ENCODE assay signal across 8 cellular contexts in genomic region chr1:200890818-200891773, GRCh38. TPM values are rescaled to one million over a fixed set of nuclear protein-coding genes. Genes with fewer than 3 reads are reported as not detected.
DNase-seq lines count a peak whose midpoint lies in the region; ATAC-seq and TF ChIP-seq lines count a peak whose summit lies in the region.

No MANE protein-coding gene starts in this region.

- no peak for DNase-seq in CD4-positive, alpha-beta memory T cell
- DNase-seq in NOMO-1 treated with DMSO at 0.1 percent for 48 hours (lab: John Stamatoyannopoulos, UW; ENCODE audit: unreplicated experiment) = peak; percentile 49
- DNase-seq in chondrocyte (ENCODE audit: low spot score) = no peak
- DNase-seq in left lung = peak in 1 of 2 donors; percentile 91
- no peak for DNase-seq in NAMALWA (ENCODE audit: low spot score)

- H3K4me1 Mint-ChIP-seq in CD4-positive, alpha-beta memory T cell = peaks cover 33 to 58% (median 45%) of the 10 kb centered on the region in 4 donors
- H3K4me1 Mint-ChIP-seq in chondrocyte (ENCODE audit: low read depth) = peaks cover 48% of the 10 kb centered on the region

- ATAC-seq in left lung (peak; percentile 54), GM19324 (IDR thresholded peaks at IDR 0.05; ENCODE audit: low FRiP score, unreplicated experiment) (no peak)

- TF ChIP-seq CTCF in chondrocyte (IDR thresholded peaks at IDR 0.05) = peak; percentile 86
- TF ChIP-seq CTCF in left lung (IDR thresholded peaks at IDR 0.05) = peak; percentile 17 to 27

- intact Hi-C loops in CD4-positive, alpha-beta memory T cell (cut with micrococcal nuclease) = loop anchor here (10.0 kb wide), 1 partner anchor 74 kb away; no protein-coding TSS in a partner anchor
- intact Hi-C loops in left lung (cut with DNase I) = no loop called here

- H3K9me3 ChIP-seq in CD4-positive, alpha-beta memory T cell (ENCODE audit: control insufficient read depth in 1 of 2, low read length in 2 of 2) = no peaks in the 10 kb centered on the region
- no peaks in the 10 kb centered on the region for H3K9me3 ChIP-seq in left lung
- H3K9me3 ChIP-seq in thymus (ENCODE audit: control insufficient read depth) = no peaks in the 10 kb centered on the region

- H3K27ac ChIP-seq in CD4-positive, alpha-beta memory T cell (ENCODE audit: low read depth, low read length) = peak overlapping the region; percentile 28
- no peak overlapping the region for H3K27ac ChIP-seq in left lung
- no peak overlapping the region for H3K27ac ChIP-seq in thymus (ENCODE audit: low read depth)

- POLR2A ChIA-PET in CD4-positive, alpha-beta memory T cell (lab: Charles Lee; ENCODE audit: partially characterized antibody) = interaction anchor here (0.7 to 1.4 kb wide), 5 partner anchors 13 to 24 kb away, joined by 3 to 6 read pairs (median 4); no protein-coding TSS in a partner anchor

- peak overlapping the region; percentile 24 to 55 for H3K4me3 ChIP-seq in CD4-positive, alpha-beta memory T cell (ENCODE audit: low read length in 2 of 2)
- peak overlapping the region; percentile 43 to 55 for H3K4me3 ChIP-seq in left lung
- peak overlapping the region; percentile 35 for H3K4me3 ChIP-seq in thymus (ENCODE audit: low read length)

- H3K4me3 Mint-ChIP-seq in CD4-positive, alpha-beta memory T cell = peak overlapping the region; percentile 59 to 84 (median 76)
- H3K4me3 Mint-ChIP-seq in chondrocyte (ENCODE audit: unreplicated experiment) = peak overlapping the region; percentile 87

- H3K27ac Mint-ChIP-seq in CD4-positive, alpha-beta memory T cell = peak overlapping the region in 5 of 7 donors; percentile 42 to 88 (median 69)
- H3K27ac Mint-ChIP-seq in chondrocyte (ENCODE audit: unreplicated experiment) = peak overlapping the region; percentile 79

- H3K27me3 ChIP-seq in CD4-positive, alpha-beta memory T cell (ENCODE audit: insufficient read depth, low read length) = no peaks in the 10 kb centered on the region
- peaks cover 0 to 35% of the 10 kb centered on the region in 2 donors for H3K27me3 ChIP-seq in left lung
- peaks cover 30% of the 10 kb centered on the region for H3K27me3 ChIP-seq in thymus (ENCODE audit: control insufficient read depth, insufficient read depth)

- peaks cover 59% of the 10 kb centered on the region for H3K4me1 ChIP-seq in CD4-positive, alpha-beta memory T cell (ENCODE audit: insufficient read depth, low read length)
- H3K4me1 ChIP-seq in left lung (peaks cover 11 to 34% of the 10 kb centered on the region in 2 donors), thymus (ENCODE audit: control insufficient read depth, insufficient read depth, low read length) (peaks cover 6% of the 10 kb centered on the region)

- H3K36me3 ChIP-seq in CD4-positive, alpha-beta memory T cell (ENCODE audit: insufficient read depth, low read length) = no peaks in the 10 kb centered on the region
- H3K36me3 ChIP-seq in left lung (no peaks in the 10 kb centered on the region), thymus (ENCODE audit: control insufficient read depth, insufficient read depth) (no peaks in the 10 kb centered on the region)

- H3K9me3 Mint-ChIP-seq in CD4-positive, alpha-beta memory T cell = no peaks in the 10 kb centered on the region
- no peaks in the 10 kb centered on the region for H3K9me3 Mint-ChIP-seq in chondrocyte (ENCODE audit: low read depth)

- WGBS in thymus = 4% methylated on average over 72 of the region's 72 CpGs

- CTCF ChIA-PET in CD4-positive, alpha-beta memory T cell (lab: Charles Lee; ENCODE audit: partially characterized antibody) = interaction anchor here (0.7 to 2.3 kb wide), 6 partner anchors 10 to 151 kb away, joined by 3 to 8 read pairs (median 3); no protein-coding TSS in a partner anchor

- H3K27me3 Mint-ChIP-seq in CD4-positive, alpha-beta memory T cell = peaks cover 0 to 8% of the 10 kb centered on the region in 2 donors
- peaks cover 2% of the 10 kb centered on the region for H3K27me3 Mint-ChIP-seq in chondrocyte (ENCODE audit: low read depth)

- peak; percentile 50 for TF ChIP-seq POLR2A in GM19193 (IDR thresholded peaks at IDR 0.05; ENCODE audit: extremely low read depth, insufficient read depth, insufficient read length)

- H3K36me3 Mint-ChIP-seq in CD4-positive, alpha-beta memory T cell = no peaks in the 10 kb centered on the region
- H3K36me3 Mint-ChIP-seq in chondrocyte (ENCODE audit: low read depth) = no peaks in the 10 kb centered on the region

RNA-seq across cellular contexts. Expression of gene INAVA, which starts 3.6 kb away (rescaled TPM):
- total RNA-seq in CD4-positive, alpha-beta memory T cell = under 1 TPM; 0.20 to 0.28 TPM
- under 1 TPM in 1 of 2 donors, not detected in 1; 0.70 TPM for polyA plus RNA-seq in CD4-positive, alpha-beta memory T cell
- total RNA-seq in chondrocyte (3.8 to 6.8 TPM (median 5.0 TPM) in 3 replicates), left lung (10 to 100 TPM in 1 of 2 donors, 1 to 10 TPM in 1; 5.5 to 23.7 TPM)
- polyA plus RNA-seq in thymus = 6.4 TPM

RNA-seq across cellular contexts. Expression of gene GPR25, which starts 18.3 kb away (rescaled TPM):
- total RNA-seq in CD4-positive, alpha-beta memory T cell = 1 to 10 TPM; 7.7 to 9.2 TPM
- 10 to 100 TPM; 23.0 to 66.5 TPM for polyA plus RNA-seq in CD4-positive, alpha-beta memory T cell
- total RNA-seq in chondrocyte = not detected in 3 replicates
- under 1 TPM; 0.26 to 0.52 TPM for total RNA-seq in left lung
- 0.07 TPM for polyA plus RNA-seq in thymus
